ENCODE assay signal across 9 cellular contexts in the genomic region with DNA sequence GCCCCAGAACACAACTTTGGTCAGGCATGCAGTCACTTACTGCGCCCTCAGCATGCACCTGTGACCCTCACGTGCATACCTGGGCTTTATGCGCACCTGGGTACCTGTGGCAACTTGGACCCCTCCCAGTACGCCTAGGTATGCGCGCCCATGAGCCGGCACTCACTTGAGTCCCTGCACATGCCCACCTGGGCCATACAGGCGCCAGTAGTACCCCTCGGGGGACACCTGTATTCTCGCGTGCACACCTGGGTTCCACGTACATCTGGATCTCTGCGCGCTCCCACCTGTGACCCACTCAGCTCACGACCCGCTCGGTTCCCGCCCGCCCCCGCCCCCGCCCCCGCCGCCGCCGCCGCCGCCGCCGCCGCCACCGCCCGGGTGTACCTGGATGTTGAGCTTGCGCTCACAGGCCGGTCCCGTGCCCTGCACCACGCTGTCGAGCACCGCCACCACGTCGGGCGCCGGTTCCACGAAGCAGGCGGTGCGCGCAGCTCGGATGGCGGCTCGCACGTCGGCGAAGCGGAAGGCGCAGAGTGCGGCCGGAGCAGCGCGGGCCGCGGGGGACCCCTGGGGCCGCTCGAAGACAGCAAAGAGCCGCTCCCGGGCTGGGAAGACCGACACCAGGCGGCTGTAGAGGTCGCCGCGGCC. TPM values are rescaled to one million over a fixed set of nuclear protein-coding genes. Genes with fewer than 3 reads are reported as not detected.
DNase-seq lines count a peak whose midpoint lies in the region; ATAC-seq and TF ChIP-seq lines count a peak whose summit lies in the region.
"Had no signal": no experiment of that assay in that cellular context is flagged by ENCODE, and none has a peak within 500 bp of the region (broad histone marks: within the 10 kb centered on the region; RNA-seq: fewer than 3 reads in every experiment).

No MANE protein-coding gene starts in this region.

- peaks cover 17 to 57% of the 10 kb centered on the region in 2 donors for H3K4me1 ChIP-seq in adrenal gland (replicated peaks in 1 of 2)
- peaks cover 44 to 87% of the 10 kb centered on the region in 2 donors for H3K4me1 ChIP-seq in left lung

- intact Hi-C loops in adrenal gland (cut with DNase I) (loop anchor here (5.0 kb wide), 2 partner anchors 113 to 118 kb away; no protein-coding TSS in a partner anchor), left lung (cut with DNase I) (no loop called here), posterior cingulate gyrus (cut with DNase I) (loop anchor here (5.0 kb wide), 1 partner anchor 113 kb away; no protein-coding TSS in a partner anchor)

- H3K4me3 ChIP-seq in adrenal gland (peak overlapping the region in 3 of 4 donors; percentile 9 to 82 (median 27)), left lung (peak overlapping the region; percentile 86 to 87)

- H3K27ac ChIP-seq in adrenal gland (peak overlapping the region in 4 of 5 donors; percentile 49 to 92 (median 79)), left lung (peak overlapping the region; percentile 85 to 86), substantia nigra (ENCODE audit: low read depth, low read length, poor library complexity, severe bottlenecking) (peak overlapping the region; percentile 82)

- TF ChIP-seq POLR2A in adrenal gland (IDR thresholded peaks at IDR 0.05) = no peak

- ATAC-seq in left lung = peak; percentile 0

- H3K36me3 ChIP-seq in adrenal gland (replicated peaks in 1 of 2) (no peaks in the 10 kb centered on the region), left lung (peaks cover 0 to 3% of the 10 kb centered on the region in 2 donors)

- no peaks in the 10 kb centered on the region for H3K27me3 ChIP-seq in adrenal gland
- peaks cover 0 to 51% of the 10 kb centered on the region in 2 donors for H3K27me3 ChIP-seq in left lung

- 6 to 36% (median 14%) methylated on average over 3 to 69 of the region's 69 CpGs for WGBS in adrenal gland, 4 donors

- H3K9me3 ChIP-seq in adrenal gland (replicated peaks in 1 of 3) (no peaks in the 10 kb centered on the region), left lung (no peaks in the 10 kb centered on the region)

- TF ChIP-seq CTCF in adrenal gland (IDR thresholded peaks at IDR 0.05) = no peak
- no peak for TF ChIP-seq CTCF in left lung (IDR thresholded peaks at IDR 0.05)

- DNase-seq in NCI-H748 (lab: John Stamatoyannopoulos, UW; ENCODE audit: unreplicated experiment) (peak; percentile 21), NCI-H748 treated with DMSO at 0.1 percent for 48 hours (lab: John Stamatoyannopoulos, UW) (no peak), adrenal gland (no peak), left lung (peak in 1 of 2 donors; percentile 84), substantia nigra (lab: John Stamatoyannopoulos, UW) (no peak), posterior cingulate gyrus (no peak), NCI-H2107 treated with DMSO at 0.1 percent for 48 hours (lab: John Stamatoyannopoulos, UW; ENCODE audit: unreplicated experiment) (no peak), NCI-H524 treated with DMSO at 0.1 percent for 48 hours (lab: John Stamatoyannopoulos, UW) (no peak)
- DNase-seq: NCI-H1048 had no signal

RNA-seq across cellular contexts. Expression of a gene that starts 1.4 kb away (rescaled TPM):
- total RNA-seq in adrenal gland (100 to 1,000 TPM; 101 to 191 (median 149) TPM), left lung (100 to 1,000 TPM; 198 to 259 TPM)
- 100 to 1,000 TPM in 2 of 3 donors, 10 to 100 TPM in 1; 41.2 to 370 (median 130) TPM for polyA plus RNA-seq in adrenal gland

Comparison
In these comparisons a context has a peak if more than half of its experiments do, and no peak if none do; other contexts are left out.
1. intact Hi-C loops: an anchor here in adrenal gland (5.0 kb wide) and posterior cingulate gyrus (5.0 kb wide); none called in left lung.